Comparison of ENCODE assay signal across 19 cellular contexts in genomic region chr16:59341368-59341767, GRCh38.
"Had no signal": no experiment of that assay in that cellular context is flagged by ENCODE, and none has a peak within 500 bp of the region (broad histone marks: within the 10 kb centered on the region; RNA-seq: fewer than 3 reads in every experiment).

No MANE protein-coding gene starts in this region.

- H3K27me3 ChIP-seq: breast epithelium, upper lobe of left lung had no signal

- H3K36me3 ChIP-seq: breast epithelium, esophagus muscularis mucosa, heart right ventricle, upper lobe of left lung had no signal

- H3K9me3 Mint-ChIP-seq: activated CD8-positive, alpha-beta T cell treated with anti-CD3 and anti-CD28 coated beads for 36 hours; activated naive CD8-positive, alpha-beta T cell treated with anti-CD3 and anti-CD28 coated beads, Interleukin-2, amount 10 ng/mL, durations not matched to agents 7 days and 5 days had no signal

- H3K27me3 Mint-ChIP-seq: activated CD8-positive, alpha-beta T cell treated with anti-CD3 and anti-CD28 coated beads for 36 hours; activated naive CD8-positive, alpha-beta T cell treated with anti-CD3 and anti-CD28 coated beads, Interleukin-2, amount 10 ng/mL, durations not matched to agents 7 days and 5 days had no signal

- FAIRE-seq: endometrium, frontal cortex, islet of Langerhans had no signal

- H3K36me3 Mint-ChIP-seq: activated naive CD8-positive, alpha-beta T cell treated with anti-CD3 and anti-CD28 coated beads, Interleukin-2, amount 10 ng/mL, durations not matched to agents 7 days and 5 days had no signal

- H3K4me3 Mint-ChIP-seq: activated CD8-positive, alpha-beta T cell treated with anti-CD3 and anti-CD28 coated beads for 36 hours; activated naive CD8-positive, alpha-beta T cell treated with anti-CD3 and anti-CD28 coated beads, Interleukin-2, amount 10 ng/mL, durations not matched to agents 7 days and 5 days had no signal

- H3K27ac Mint-ChIP-seq: activated CD8-positive, alpha-beta T cell treated with anti-CD3 and anti-CD28 coated beads for 36 hours; activated naive CD8-positive, alpha-beta T cell treated with anti-CD3 and anti-CD28 coated beads, Interleukin-2, amount 10 ng/mL, durations not matched to agents 7 days and 5 days had no signal

- H3K4me1 Mint-ChIP-seq: activated naive CD8-positive, alpha-beta T cell treated with anti-CD3 and anti-CD28 coated beads, Interleukin-2, amount 10 ng/mL, durations not matched to agents 7 days and 5 days had no signal

- DNase-seq: activated CD4-positive, alpha-beta T cell treated with anti-CD3 and anti-CD28 coated beads for 4 hours; activated CD8-positive, alpha-beta memory T cell treated with anti-CD3 and anti-CD28 coated beads, Interleukin-2, amount 50 U/mL, for 48 hours; activated CD8-positive, alpha-beta T cell treated with anti-CD3 and anti-CD28 coated beads for 36 hours; activated naive CD8-positive, alpha-beta T cell treated with anti-CD3 and anti-CD28 coated beads, Interleukin-2, amount 10 ng/mL, durations not matched to agents 7 days and 5 days; anterior cingulate cortex; dorsolateral prefrontal cortex; heart right ventricle; left ventricle myocardium superior; mesenchymal stem cell; stimulated activated CD4-positive, alpha-beta T cell treated with anti-CD3 and anti-CD28 coated beads, Interleukin-2, amount 100 ng/mL, for 24 hours; stimulated activated naive CD4-positive, alpha-beta T cell treated with Interleukin-2 at 50 U/mL for 16 hours; upper lobe of left lung had no signal

- ATAC-seq: activated CD8-positive, alpha-beta T cell treated with anti-CD3 and anti-CD28 coated beads for 36 hours; heart right ventricle; left ventricle myocardium superior; sciatic nerve had no signal

- H3K4me1 ChIP-seq: breast epithelium, heart right ventricle, upper lobe of left lung had no signal

- H3K4me3 ChIP-seq: breast epithelium, dorsolateral prefrontal cortex, esophagus muscularis mucosa, heart right ventricle, upper lobe of left lung had no signal

- H3K27ac ChIP-seq: breast epithelium, dorsolateral prefrontal cortex, esophagus muscularis mucosa, heart right ventricle, upper lobe of left lung, VCaP had no signal

- H3K9me3 ChIP-seq: breast epithelium, esophagus muscularis mucosa, heart right ventricle, upper lobe of left lung had no signal
